32 cellular contexts compared by ENCODE assay signal in the genomic region with DNA sequence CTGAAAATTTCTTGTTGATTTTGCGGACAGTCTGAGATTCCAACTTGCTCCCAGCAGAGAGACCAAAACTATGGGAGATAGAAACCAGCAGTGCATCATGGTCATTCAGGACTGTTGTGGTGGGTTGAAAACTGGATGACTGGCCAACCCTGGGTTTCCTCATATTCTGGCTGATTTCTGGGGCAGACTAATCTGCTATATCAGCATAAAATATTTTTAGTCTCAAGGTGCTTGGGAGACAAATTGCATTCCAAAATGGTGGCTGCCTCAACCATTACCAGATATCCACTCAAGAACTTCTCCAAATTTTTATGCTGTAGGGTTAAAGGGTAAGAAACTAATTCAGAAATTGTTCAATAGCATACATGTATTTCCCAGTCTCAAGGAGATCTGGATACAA.
"Had no signal": no experiment of that assay in that cellular context is flagged by ENCODE, and none has a peak within 500 bp of the region (broad histone marks: within the 10 kb centered on the region; RNA-seq: fewer than 3 reads in every experiment).

No MANE protein-coding gene starts in this region.

- H3K27ac ChIP-seq: adrenal gland, cardiac muscle cell, VCaP had no signal

- DNase-seq: activated B cell treated with CpG ODN at 0.5 μM for 24 hours; activated CD4-positive, alpha-beta memory T cell treated with anti-CD3 and anti-CD28 coated beads, Interleukin-2, amount 10 ng/mL, durations not matched to agents 7 days and 5 days; activated CD4-positive, alpha-beta T cell treated with anti-CD3 and anti-CD28 coated beads for 4 hours; activated CD4-positive, alpha-beta T cell treated with anti-CD3 and anti-CD28 coated beads, Interleukin-2, amount 10 ng/mL, durations not matched to agents 24 days and 14 days; activated CD4-positive, alpha-beta T cell treated with anti-CD3 and anti-CD28 coated beads, Interleukin-2, amount 50 U/mL, for 1 hour; activated CD4-positive, alpha-beta T cell treated with anti-CD3 and anti-CD28 coated beads, Interleukin-2, amount 50 U/mL, for 4 hours; activated CD4-positive, CD25-positive, alpha-beta regulatory T cell treated with anti-CD3 and anti-CD28 coated beads, Interleukin-2, amount 50 U/mL, for 72 hours; activated CD8-positive, alpha-beta memory T cell treated with anti-CD3 and anti-CD28 coated beads for 24 hours; activated CD8-positive, alpha-beta memory T cell treated with anti-CD3 and anti-CD28 coated beads, Interleukin-2, amount 10 ng/mL, durations not matched to agents 7 days and 5 days; activated CD8-positive, alpha-beta memory T cell treated with anti-CD3 and anti-CD28 coated beads, Interleukin-2, amount 50 U/mL, for 48 hours; activated CD8-positive, alpha-beta T cell treated with anti-CD3 and anti-CD28 coated beads, Interleukin-2, amount 10 ng/mL, durations not matched to agents 7 days and 5 days; activated effector memory CD4-positive, alpha-beta T cell treated with Interleukin-2 at 50 U/mL for 16 hours; activated gamma-delta T cell treated with Interleukin-2 at 50 U/mL for 16 hours; activated naive CD4-positive, alpha-beta T cell; activated naive CD4-positive, alpha-beta T cell treated with anti-CD3 and anti-CD28 coated beads for 36 hours; activated naive CD4-positive, alpha-beta T cell treated with anti-CD3 and anti-CD28 coated beads, Interleukin-2, amount 50 U/mL, for 16 hours; activated naive CD8-positive, alpha-beta T cell treated with anti-CD3 and anti-CD28 coated beads for 36 hours; activated T-cell treated with anti-CD3 and anti-CD28 coated beads, Interleukin-2, amount 50 U/mL, for 24 hours; activated T-cell treated with anti-CD3 and anti-CD28 coated beads, Interleukin-2, amount 50 U/mL, for 48 hours; adrenal gland; amniotic stem cell; aorta; caudate nucleus; cerebellar nuclear complex; T-helper 1 cell; T-helper 2 cell; T-helper 9 cell had no signal

- H3K4me3 ChIP-seq: adrenal gland, cardiac muscle cell had no signal

- H3K36me3 ChIP-seq: cardiac muscle cell had no signal

- H3K9me3 ChIP-seq: adrenal gland had no signal

- H3K27me3 ChIP-seq: adrenal gland, cardiac muscle cell had no signal

- ATAC-seq: activated CD8-positive, alpha-beta memory T cell treated with anti-CD3 and anti-CD28 coated beads, Interleukin-2, amount 10 ng/mL, durations not matched to agents 7 days and 5 days; activated CD8-positive, alpha-beta T cell treated with anti-CD3 and anti-CD28 coated beads, Interleukin-2, amount 10 ng/mL, durations not matched to agents 7 days and 5 days; activated naive CD4-positive, alpha-beta T cell treated with anti-CD3 and anti-CD28 coated beads, Interleukin-2, amount 50 U/mL, for 72 hours had no signal

- H3K4me1 ChIP-seq: adrenal gland had no signal

- FAIRE-seq: astrocyte, bronchial epithelial cell had no signal
